1 cellular context compared by ENCODE assay signal in genomic region chr6:18034798-18035202, GRCh38.
TF ChIP-seq lines count a peak whose summit lies in the region.

No MANE protein-coding gene starts in this region.

TF ChIP-seq in HepG2, 621 proteins besides CTCF, POLR2A, EP300 and RAD21 (continued from another document and continues in another):
- TF ChIP-seq ZNF609 (CRISPR knock-in tag; IDR thresholded peaks at IDR 0.05; ENCODE audit: borderline replicate concordance) (no peak), ZNF335 (CRISPR knock-in tag; IDR thresholded peaks at IDR 0.05) (no peak), ZNF547 (CRISPR knock-in tag; IDR thresholded peaks at IDR 0.05) (no peak), E2F5 (CRISPR knock-in tag; conservative IDR thresholded peaks at IDR 0.05) (no peak), NKX3-1 (CRISPR knock-in tag; IDR thresholded peaks at IDR 0.05) (no peak), ZXDC (CRISPR knock-in tag; IDR thresholded peaks at IDR 0.05) (no peak), SRSF1 (optimal IDR thresholded peaks at IDR 0.05; ENCODE audit: low read depth, low read length) (no peak), TCF7L2 (IDR thresholded peaks at IDR 0.05; ENCODE audit: low read depth, low read length) (no peak), ZNF329 (CRISPR knock-in tag; IDR thresholded peaks at IDR 0.05; ENCODE audit: low read depth) (no peak), ZNF3 (CRISPR knock-in tag; IDR thresholded peaks at IDR 0.05) (no peak), ZNF562 (CRISPR knock-in tag; IDR thresholded peaks at IDR 0.05; ENCODE audit: borderline replicate concordance) (no peak), ZNF556 (CRISPR knock-in tag; IDR thresholded peaks at IDR 0.05; ENCODE audit: borderline replicate concordance) (no peak; the same call in 1 of the 2 replicates), ZHX2 (IDR thresholded peaks at IDR 0.05; ENCODE audit: low read depth) (0 out of 2 replicates have a peak, but pooled peaks have one; percentile 24), ZHX2 (CRISPR knock-in tag; IDR thresholded peaks at IDR 0.05; ENCODE audit: borderline replicate concordance) (no peak), THYN1 (CRISPR knock-in tag; IDR thresholded peaks at IDR 0.05; ENCODE audit: borderline replicate concordance, low read depth) (no peak), HHEX (CRISPR knock-in tag; IDR thresholded peaks at IDR 0.05) (no peak), ZNF33A (CRISPR knock-in tag; IDR thresholded peaks at IDR 0.05; ENCODE audit: borderline replicate concordance) (no peak), ATF1 (CRISPR knock-in tag; IDR thresholded peaks at IDR 0.05) (peak; percentile 74), GPN1 (CRISPR knock-in tag; IDR thresholded peaks at IDR 0.05; ENCODE audit: borderline replicate concordance) (no peak), HNRNPL (IDR thresholded peaks at IDR 0.05; ENCODE audit: low read depth, low read length) (no peak), ZFX (CRISPR knock-in tag; IDR thresholded peaks at IDR 0.05; ENCODE audit: low read depth) (no peak), JUNB (CRISPR knock-in tag; IDR thresholded peaks at IDR 0.05; ENCODE audit: borderline replicate concordance) (no peak), TMF1 (CRISPR knock-in tag; IDR thresholded peaks at IDR 0.05; ENCODE audit: low read depth) (no peak), FOXM1 (CRISPR knock-in tag; IDR thresholded peaks at IDR 0.05) (no peak), BHLHE40 (IDR thresholded peaks at IDR 0.05; ENCODE audit: low read length) (no peak), SSRP1 (CRISPR knock-in tag; IDR thresholded peaks at IDR 0.05) (no peak), KAT7 (CRISPR knock-in tag; IDR thresholded peaks at IDR 0.05; ENCODE audit: borderline replicate concordance) (no peak), PRDM15 (CRISPR knock-in tag; IDR thresholded peaks at IDR 0.05) (no peak), ZNF12 (CRISPR knock-in tag; IDR thresholded peaks at IDR 0.05) (peak; percentile 64; the same call in 1 of the 2 replicates), RFX1 (IDR thresholded peaks at IDR 0.05) (no peak), TFAP4 (IDR thresholded peaks at IDR 0.05; ENCODE audit: borderline replicate concordance, low read depth) (0 out of 2 replicates have a peak, but pooled peaks have one; percentile 28), PHF21A (CRISPR knock-in tag; IDR thresholded peaks at IDR 0.05) (no peak), ZNF563 (CRISPR knock-in tag; IDR thresholded peaks at IDR 0.05) (no peak), SOX13 (IDR thresholded peaks at IDR 0.05) (no peak), SOX13 (CRISPR knock-in tag; conservative IDR thresholded peaks at IDR 0.05 in 1 of 2, IDR thresholded peaks at IDR 0.05 in 1 of 2) (0 out of 4 replicates have a peak, but pooled peaks of 1 of the 2 experiments have one; percentile 36), TGIF2 (CRISPR knock-in tag; IDR thresholded peaks at IDR 0.05) (no peak), ZBTB37 (CRISPR knock-in tag; IDR thresholded peaks at IDR 0.05) (no peak), ATRX (CRISPR knock-in tag; IDR thresholded peaks at IDR 0.05; ENCODE audit: borderline replicate concordance) (no peak), BRF2 (CRISPR knock-in tag; IDR thresholded peaks at IDR 0.05) (no peak), ZNF772 (CRISPR knock-in tag; IDR thresholded peaks at IDR 0.05) (no peak)
